Comparison of ENCODE assay signal across 1 cellular context in the genomic region with DNA sequence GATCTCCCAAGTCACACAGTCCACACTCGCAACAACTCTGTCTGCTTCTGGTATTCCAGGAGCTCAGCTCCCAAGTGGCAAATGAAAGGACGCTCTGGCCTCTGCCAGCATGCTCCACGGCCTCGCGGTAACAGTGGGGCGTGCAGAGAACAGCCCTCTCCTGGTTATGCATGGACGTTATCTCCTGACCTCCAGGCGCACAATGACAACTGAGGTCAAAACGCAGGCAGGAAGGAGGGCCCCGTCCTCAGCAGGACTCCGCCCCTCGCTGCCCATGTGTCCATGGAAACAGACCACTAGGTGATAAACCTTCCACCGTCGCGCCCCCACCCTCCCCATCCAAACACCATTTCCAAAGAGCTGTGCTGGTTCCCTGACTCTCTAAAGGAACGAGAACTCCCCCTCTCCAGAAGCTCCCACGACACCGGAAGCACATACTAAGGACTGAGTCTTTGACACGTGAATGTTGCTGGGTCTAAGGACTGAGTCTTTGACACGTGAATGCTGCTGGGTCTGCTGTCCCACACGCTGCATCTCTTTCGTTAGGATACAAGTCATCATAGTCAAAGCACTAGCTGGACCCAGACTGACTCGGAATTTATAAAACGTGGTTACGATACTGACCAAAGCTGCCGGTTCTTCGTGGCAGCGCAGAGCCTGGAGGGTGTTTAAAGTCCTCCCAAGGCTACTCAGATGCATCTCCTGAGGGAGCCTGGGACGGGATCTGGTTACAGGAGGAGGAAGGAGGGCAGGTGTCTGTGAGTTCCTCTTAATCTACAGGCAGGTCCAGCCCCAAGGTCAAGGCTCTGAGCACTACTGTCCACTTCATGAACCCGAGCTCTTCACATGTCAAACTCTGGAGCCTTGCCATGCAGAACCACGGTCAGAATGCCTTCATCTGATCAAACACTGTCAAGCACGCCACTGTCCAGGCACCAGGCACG.
TF ChIP-seq lines count a peak whose summit lies in the region.

No MANE protein-coding gene starts in this region.

TF ChIP-seq in K562, 482 proteins besides CTCF, POLR2A, EP300 and RAD21 (continued from another document and continues in another):
- no peak for TF ChIP-seq C11orf30 (IDR thresholded peaks at IDR 0.05; ENCODE audit: low read depth)
- TF ChIP-seq TCF3 (CRISPR knock-in tag; IDR thresholded peaks at IDR 0.05), result peak; percentile 96
- TF ChIP-seq ZBTB1 (CRISPR knock-in tag; IDR thresholded peaks at IDR 0.05; ENCODE audit: borderline replicate concordance, low read depth), result no peak
- TF ChIP-seq TAF9B (IDR thresholded peaks at IDR 0.05; ENCODE audit: partially characterized antibody), result no peak
- TF ChIP-seq FOXM1 (IDR thresholded peaks at IDR 0.05; ENCODE audit: low read depth), result 0 out of 2 replicates have a peak, but pooled peaks have one; percentile 25
- TF ChIP-seq FOXM1 (CRISPR knock-in tag; IDR thresholded peaks at IDR 0.05; ENCODE audit: low read depth), result no peak
- peak; percentile 58 for TF ChIP-seq BHLHE40 (IDR thresholded peaks at IDR 0.05; ENCODE audit: low read length)
- no peak for TF ChIP-seq ZKSCAN1 (IDR thresholded peaks at IDR 0.05; ENCODE audit: low read depth, low read length)
- TF ChIP-seq RBFOX2 (IDR thresholded peaks at IDR 0.05; ENCODE audit: low read depth, low read length), result peak; percentile 62
- TF ChIP-seq NCOA1 (IDR thresholded peaks at IDR 0.05; ENCODE audit: low read depth), result peak; percentile 57; the same call in 1 of the 2 replicates
- peak; percentile 60; the same call in 1 of the 2 replicates for TF ChIP-seq POLR2G (IDR thresholded peaks at IDR 0.05; ENCODE audit: low read depth, low read length)
- no peak for TF ChIP-seq ESRRB (CRISPR knock-in tag; IDR thresholded peaks at IDR 0.05; ENCODE audit: borderline replicate concordance)
- TF ChIP-seq, protein P1, sequence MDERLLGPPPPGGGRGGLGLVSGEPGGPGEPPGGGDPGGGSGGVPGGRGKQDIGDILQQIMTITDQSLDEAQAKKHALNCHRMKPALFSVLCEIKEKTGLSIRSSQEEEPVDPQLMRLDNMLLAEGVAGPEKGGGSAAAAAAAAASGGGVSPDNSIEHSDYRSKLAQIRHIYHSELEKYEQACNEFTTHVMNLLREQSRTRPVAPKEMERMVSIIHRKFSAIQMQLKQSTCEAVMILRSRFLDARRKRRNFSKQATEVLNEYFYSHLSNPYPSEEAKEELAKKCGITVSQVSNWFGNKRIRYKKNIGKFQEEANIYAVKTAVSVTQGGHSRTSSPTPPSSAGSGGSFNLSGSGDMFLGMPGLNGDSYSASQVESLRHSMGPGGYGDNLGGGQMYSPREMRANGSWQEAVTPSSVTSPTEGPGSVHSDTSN (CRISPR knock-in tag; IDR thresholded peaks at IDR 0.05; ENCODE audit: low read depth), result no peak
- TF ChIP-seq, protein P1 (tag; conservative IDR thresholded peaks at IDR 0.05; ENCODE audit: low read depth), result no peak
- TF ChIP-seq MED1 (CRISPR knock-in tag; IDR thresholded peaks at IDR 0.05; ENCODE audit: borderline replicate concordance), result no peak
- peak; percentile 65 for TF ChIP-seq SAP30 (IDR thresholded peaks at IDR 0.05; ENCODE audit: borderline replicate concordance, insufficient read depth, low read depth, low read length, poor library complexity, severe bottlenecking)
- peak; percentile 17; the same call in 1 of the 2 replicates for TF ChIP-seq PHF8 (IDR thresholded peaks at IDR 0.05; ENCODE audit: borderline replicate concordance, low read length)
- TF ChIP-seq EZH2 (IDR thresholded peaks at IDR 0.05; ENCODE audit: borderline replicate concordance, low read depth, low read length), result no peak
- TF ChIP-seq EWSR1 (IDR thresholded peaks at IDR 0.05; ENCODE audit: borderline replicate concordance, low read depth, partially characterized antibody), result no peak
- TF ChIP-seq, protein P2, sequence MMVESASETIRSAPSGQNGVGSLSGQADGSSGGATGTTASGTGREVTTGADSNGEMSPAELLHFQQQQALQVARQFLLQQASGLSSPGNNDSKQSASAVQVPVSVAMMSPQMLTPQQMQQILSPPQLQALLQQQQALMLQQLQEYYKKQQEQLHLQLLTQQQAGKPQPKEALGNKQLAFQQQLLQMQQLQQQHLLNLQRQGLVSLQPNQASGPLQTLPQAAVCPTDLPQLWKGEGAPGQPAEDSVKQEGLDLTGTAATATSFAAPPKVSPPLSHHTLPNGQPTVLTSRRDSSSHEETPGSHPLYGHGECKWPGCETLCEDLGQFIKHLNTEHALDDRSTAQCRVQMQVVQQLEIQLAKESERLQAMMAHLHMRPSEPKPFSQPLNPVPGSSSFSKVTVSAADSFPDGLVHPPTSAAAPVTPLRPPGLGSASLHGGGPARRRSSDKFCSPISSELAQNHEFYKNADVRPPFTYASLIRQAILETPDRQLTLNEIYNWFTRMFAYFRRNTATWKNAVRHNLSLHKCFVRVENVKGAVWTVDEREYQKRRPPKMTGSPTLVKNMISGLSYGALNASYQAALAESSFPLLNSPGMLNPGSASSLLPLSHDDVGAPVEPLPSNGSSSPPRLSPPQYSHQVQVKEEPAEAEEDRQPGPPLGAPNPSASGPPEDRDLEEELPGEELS (CRISPR knock-in tag; IDR thresholded peaks at IDR 0.05; ENCODE audit: borderline replicate concordance), result no peak
- no peak for TF ChIP-seq ZC3H4 (CRISPR knock-in tag; IDR thresholded peaks at IDR 0.05; ENCODE audit: borderline replicate concordance)
- no peak for TF ChIP-seq ZNF785 (CRISPR knock-in tag; IDR thresholded peaks at IDR 0.05)
- TF ChIP-seq KDM2B (CRISPR knock-in tag; IDR thresholded peaks at IDR 0.05), result no peak
- TF ChIP-seq ADNP (tag; IDR thresholded peaks at IDR 0.05), result no peak
- peak; percentile 72 for TF ChIP-seq EP400 (IDR thresholded peaks at IDR 0.05)
- no peak for TF ChIP-seq ZEB2 (IDR thresholded peaks at IDR 0.05)
- TF ChIP-seq, protein P3, sequence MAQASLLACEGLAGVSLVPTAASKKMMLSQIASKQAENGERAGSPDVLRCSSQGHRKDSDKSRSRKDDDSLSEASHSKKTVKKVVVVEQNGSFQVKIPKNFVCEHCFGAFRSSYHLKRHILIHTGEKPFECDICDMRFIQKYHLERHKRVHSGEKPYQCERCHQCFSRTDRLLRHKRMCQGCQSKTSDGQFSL (CRISPR knock-in tag; IDR thresholded peaks at IDR 0.05), result 0 out of 2 replicates have a peak, but pooled peaks have one; percentile 49
- TF ChIP-seq, protein P3 (tag; IDR thresholded peaks at IDR 0.05), result no peak
- TF ChIP-seq ERF (CRISPR knock-in tag; IDR thresholded peaks at IDR 0.05), result no peak
- no peak for TF ChIP-seq CHD1 (IDR thresholded peaks at IDR 0.05; ENCODE audit: low read length)
- no peak for TF ChIP-seq ZNF3 (CRISPR knock-in tag; IDR thresholded peaks at IDR 0.05)
- TF ChIP-seq, protein P4, sequence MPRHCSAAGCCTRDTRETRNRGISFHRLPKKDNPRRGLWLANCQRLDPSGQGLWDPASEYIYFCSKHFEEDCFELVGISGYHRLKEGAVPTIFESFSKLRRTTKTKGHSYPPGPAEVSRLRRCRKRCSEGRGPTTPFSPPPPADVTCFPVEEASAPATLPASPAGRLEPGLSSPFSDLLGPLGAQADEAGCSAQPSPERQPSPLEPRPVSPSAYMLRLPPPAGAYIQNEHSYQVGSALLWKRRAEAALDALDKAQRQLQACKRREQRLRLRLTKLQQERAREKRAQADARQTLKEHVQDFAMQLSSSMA (CRISPR knock-in tag; IDR thresholded peaks at IDR 0.05), result no peak
- no peak for TF ChIP-seq ZFP30 (CRISPR knock-in tag; IDR thresholded peaks at IDR 0.05; ENCODE audit: borderline replicate concordance)
- TF ChIP-seq STAT5A (IDR thresholded peaks at IDR 0.05; ENCODE audit: borderline replicate concordance, low read length), result peak; percentile 76
- no peak for TF ChIP-seq ZNF589 (CRISPR knock-in tag; IDR thresholded peaks at IDR 0.05; ENCODE audit: low read depth)
- TF ChIP-seq ZNF384 (IDR thresholded peaks at IDR 0.05; ENCODE audit: low read depth, low read length), result no peak
- TF ChIP-seq MYC (IDR thresholded peaks at IDR 0.05; ENCODE audit: low read depth, low read length), result peak; percentile 89
- no peak for TF ChIP-seq MYC (CRISPR knock-in tag; IDR thresholded peaks at IDR 0.05; ENCODE audit: borderline replicate concordance, low read depth)
- no peak for TF ChIP-seq HSF4 (CRISPR knock-in tag; IDR thresholded peaks at IDR 0.05; ENCODE audit: borderline replicate concordance)
- TF ChIP-seq, protein P5, sequence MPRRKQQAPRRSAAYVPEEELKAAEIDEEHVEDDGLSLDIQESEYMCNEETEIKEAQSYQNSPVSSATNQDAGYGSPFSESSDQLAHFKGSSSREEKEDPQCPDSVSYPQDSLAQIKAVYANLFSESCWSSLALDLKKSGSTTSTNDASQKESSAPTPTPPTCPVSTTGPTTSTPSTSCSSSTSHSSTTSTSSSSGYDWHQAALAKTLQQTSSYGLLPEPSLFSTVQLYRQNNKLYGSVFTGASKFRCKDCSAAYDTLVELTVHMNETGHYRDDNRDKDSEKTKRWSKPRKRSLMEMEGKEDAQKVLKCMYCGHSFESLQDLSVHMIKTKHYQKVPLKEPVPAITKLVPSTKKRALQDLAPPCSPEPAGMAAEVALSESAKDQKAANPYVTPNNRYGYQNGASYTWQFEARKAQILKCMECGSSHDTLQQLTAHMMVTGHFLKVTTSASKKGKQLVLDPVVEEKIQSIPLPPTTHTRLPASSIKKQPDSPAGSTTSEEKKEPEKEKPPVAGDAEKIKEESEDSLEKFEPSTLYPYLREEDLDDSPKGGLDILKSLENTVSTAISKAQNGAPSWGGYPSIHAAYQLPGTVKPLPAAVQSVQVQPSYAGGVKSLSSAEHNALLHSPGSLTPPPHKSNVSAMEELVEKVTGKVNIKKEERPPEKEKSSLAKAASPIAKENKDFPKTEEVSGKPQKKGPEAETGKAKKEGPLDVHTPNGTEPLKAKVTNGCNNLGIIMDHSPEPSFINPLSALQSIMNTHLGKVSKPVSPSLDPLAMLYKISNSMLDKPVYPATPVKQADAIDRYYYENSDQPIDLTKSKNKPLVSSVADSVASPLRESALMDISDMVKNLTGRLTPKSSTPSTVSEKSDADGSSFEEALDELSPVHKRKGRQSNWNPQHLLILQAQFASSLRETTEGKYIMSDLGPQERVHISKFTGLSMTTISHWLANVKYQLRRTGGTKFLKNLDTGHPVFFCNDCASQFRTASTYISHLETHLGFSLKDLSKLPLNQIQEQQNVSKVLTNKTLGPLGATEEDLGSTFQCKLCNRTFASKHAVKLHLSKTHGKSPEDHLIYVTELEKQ (CRISPR knock-in tag; IDR thresholded peaks at IDR 0.05), result no peak
- TF ChIP-seq BMI1 (IDR thresholded peaks at IDR 0.05; ENCODE audit: low read length), result no peak
- TF ChIP-seq ZFP1 (CRISPR knock-in tag; IDR thresholded peaks at IDR 0.05), result no peak
- peak; percentile 86 for TF ChIP-seq CBFA2T2 (conservative IDR thresholded peaks at IDR 0.05)
- TF ChIP-seq ZNF263 (CRISPR knock-in tag; IDR thresholded peaks at IDR 0.05; ENCODE audit: borderline replicate concordance), result peak; percentile 62; the same call in 1 of the 2 replicates
- no peak for TF ChIP-seq ZNF24 (IDR thresholded peaks at IDR 0.05)
- TF ChIP-seq, protein P6, sequence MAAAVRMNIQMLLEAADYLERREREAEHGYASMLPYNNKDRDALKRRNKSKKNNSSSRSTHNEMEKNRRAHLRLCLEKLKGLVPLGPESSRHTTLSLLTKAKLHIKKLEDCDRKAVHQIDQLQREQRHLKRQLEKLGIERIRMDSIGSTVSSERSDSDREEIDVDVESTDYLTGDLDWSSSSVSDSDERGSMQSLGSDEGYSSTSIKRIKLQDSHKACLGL (CRISPR knock-in tag; IDR thresholded peaks at IDR 0.05; ENCODE audit: borderline replicate concordance, poor library complexity, severe bottlenecking), result peak; percentile 29
